Comparison of ENCODE assay signal across 1 cellular context in genomic region chr1:7541629-7542028, GRCh38.
TF ChIP-seq lines count a peak whose summit lies in the region.

No MANE protein-coding gene starts in this region.

TF ChIP-seq in HepG2, 621 proteins besides CTCF, POLR2A, EP300 and RAD21 (continued from another document):
- TF ChIP-seq, protein P1, sequence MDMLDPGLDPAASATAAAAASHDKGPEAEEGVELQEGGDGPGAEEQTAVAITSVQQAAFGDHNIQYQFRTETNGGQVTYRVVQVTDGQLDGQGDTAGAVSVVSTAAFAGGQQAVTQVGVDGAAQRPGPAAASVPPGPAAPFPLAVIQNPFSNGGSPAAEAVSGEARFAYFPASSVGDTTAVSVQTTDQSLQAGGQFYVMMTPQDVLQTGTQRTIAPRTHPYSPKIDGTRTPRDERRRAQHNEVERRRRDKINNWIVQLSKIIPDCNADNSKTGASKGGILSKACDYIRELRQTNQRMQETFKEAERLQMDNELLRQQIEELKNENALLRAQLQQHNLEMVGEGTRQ (IDR thresholded peaks at IDR 0.05; ENCODE audit: low read depth, low read length) = peak; percentile 57; the same call in 1 of the 2 replicates
- TF ChIP-seq, protein P1 (CRISPR knock-in tag; IDR thresholded peaks at IDR 0.05; ENCODE audit: borderline replicate concordance) = no peak
- no peak for TF ChIP-seq TEF (CRISPR knock-in tag; IDR thresholded peaks at IDR 0.05)
- peak; percentile 78 for TF ChIP-seq RAD51 (IDR thresholded peaks at IDR 0.05; ENCODE audit: borderline replicate concordance)
- TF ChIP-seq ZNF383 (CRISPR knock-in tag; IDR thresholded peaks at IDR 0.05; ENCODE audit: borderline replicate concordance) = no peak
TF ChIP-seq in HepG2: peak in this region for 2.
